Comparison of ENCODE assay signal across 8 cellular contexts in the genomic region with DNA sequence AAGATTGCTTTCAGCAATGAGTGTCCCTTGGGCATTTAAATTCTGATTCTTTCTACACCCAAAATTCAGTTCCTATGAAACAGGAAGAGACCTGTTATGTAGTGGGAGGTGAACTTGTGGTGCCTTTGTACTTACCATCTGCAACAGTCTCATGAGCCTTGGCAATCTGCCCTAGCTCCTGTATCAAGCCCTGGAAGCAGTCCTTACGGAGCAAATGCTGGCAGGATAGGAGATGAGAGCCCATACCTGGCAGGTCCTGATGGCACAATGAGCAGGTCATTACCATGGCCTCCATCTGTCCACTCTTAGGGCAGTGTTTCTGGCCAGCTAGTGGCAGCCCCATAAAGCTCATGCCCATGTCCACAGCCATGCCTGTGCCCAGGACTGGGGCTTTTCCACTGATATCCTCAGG. TPM values are rescaled to one million over a fixed set of nuclear protein-coding genes. Genes with fewer than 3 reads are reported as not detected.
DNase-seq lines count a peak whose midpoint lies in the region; ATAC-seq, FAIRE-seq and TF ChIP-seq lines count a peak whose summit lies in the region.
"Had no signal": no experiment of that assay in that cellular context is flagged by ENCODE, and none has a peak within 500 bp of the region (broad histone marks: within the 10 kb centered on the region; RNA-seq: fewer than 3 reads in every experiment).

No MANE protein-coding gene starts in this region.

- H3K4me1 Mint-ChIP-seq in T-helper 17 cell, result no peaks in the 10 kb centered on the region

- dilution Hi-C loops in keratinocyte (cut with MboI; ENCODE audit: extremely low pct_ligation_motif_present, low sequenced_read_pairs), result no loop called here

- FAIRE-seq in keratinocyte (lab: Jason Lieb, UNC), result no peak

- no peaks in the 10 kb centered on the region for H4K20me1 ChIP-seq in keratinocyte (ENCODE audit: control insufficient read depth, extremely low read depth, insufficient read depth, low read length)

- TF ChIP-seq CTCF in ascending aorta (IDR thresholded peaks at IDR 0.05) (no peak), keratinocyte (optimal IDR thresholded peaks at IDR 0.05 in 1 of 3, IDR thresholded peaks at IDR 0.05 in 1 of 3, conservative IDR thresholded peaks at IDR 0.05 in 1 of 3; ENCODE audit: extremely low read depth in 1 of 3, insufficient read depth in 2 of 3, low read length in 3 of 3) (no peak)

- peak; percentile 77 for DNase-seq in NCI-H1105 treated with DMSO at 0.1 percent for 48 hours (lab: John Stamatoyannopoulos, UW)
- DNase-seq in ascending aorta (ENCODE audit: low spot score in 2 of 2), result peak in 1 of 2 donors; percentile 71
- DNase-seq in keratinocyte (ENCODE audit: low read depth, low spot score), result no peak
- no peak for DNase-seq in Kasumi-1 (lab: John Stamatoyannopoulos, UW)
- DNase-seq in T-helper 17 cell, result no peak
- DNase-seq: stimulated activated naive CD4-positive, alpha-beta T cell treated with Interleukin-2 at 50 U/mL for 16 hours had no signal

- H3K4me1 ChIP-seq in ascending aorta, result peaks cover 5 to 13% of the 10 kb centered on the region in 2 donors
- H3K4me1 ChIP-seq in keratinocyte (ENCODE audit: control insufficient read depth, extremely low read depth, insufficient read depth, low read length), result peaks cover 21% of the 10 kb centered on the region

- ATAC-seq in HG02588 (IDR thresholded peaks at IDR 0.05; ENCODE audit: unreplicated experiment) (no peak), T-helper 17 cell (no peak)

- peaks cover 0 to 11% of the 10 kb centered on the region in 2 donors for H3K36me3 ChIP-seq in ascending aorta
- peaks cover 4 to 8% of the 10 kb centered on the region in 2 experiments for H3K36me3 ChIP-seq in keratinocyte (ENCODE audit: control insufficient read depth in 2 of 2, extremely low read depth in 1 of 2, insufficient read depth in 2 of 2, low read length in 2 of 2)

- intact Hi-C loops in ascending aorta (cut with DNase I), result no loop called here

- H3K27ac ChIP-seq in ascending aorta, result peak overlapping the region; percentile 86 to 88
- H3K27ac ChIP-seq in keratinocyte (ENCODE audit: control insufficient read depth, insufficient read depth, low read length), result peak overlapping the region; percentile 64
- H3K27ac ChIP-seq in temporal lobe (ENCODE audit: low read depth, low read length), result peak overlapping the region; percentile 79

- peaks cover 7% of the 10 kb centered on the region for H3K36me3 Mint-ChIP-seq in T-helper 17 cell (ENCODE audit: low read depth)

- H2AFZ ChIP-seq in keratinocyte (ENCODE audit: control insufficient read depth, low read length), result peak overlapping the region; percentile 52

- no peak overlapping the region for H3K27ac Mint-ChIP-seq in T-helper 17 cell

- no peak overlapping the region for H3K4me3 Mint-ChIP-seq in T-helper 17 cell

- no peaks in the 10 kb centered on the region for H3K9me3 ChIP-seq in ascending aorta
- no peaks in the 10 kb centered on the region for H3K9me3 ChIP-seq in keratinocyte (ENCODE audit: control insufficient read depth, low read depth, low read length)
- H3K9me3 ChIP-seq in T-helper 17 cell (ENCODE audit: control insufficient read depth, low read length, poor library complexity, severe bottlenecking), result no peaks in the 10 kb centered on the region

- peak overlapping the region; percentile 55 for H3K4me2 ChIP-seq in keratinocyte (ENCODE audit: control insufficient read depth, extremely low read depth, insufficient read depth, low read depth, low read length)

- H3K4me3 ChIP-seq in ascending aorta, result no peak overlapping the region
- no peak overlapping the region for H3K4me3 ChIP-seq in keratinocyte (ENCODE audit: control insufficient read depth in 2 of 3, extremely low read depth in 1 of 3, insufficient read depth in 2 of 3, low read depth in 1 of 3, low read length in 3 of 3)

- peak overlapping the region; percentile 49 for H3K9ac ChIP-seq in keratinocyte (ENCODE audit: control insufficient read depth, extremely low read depth, insufficient read depth, low read length)

- no peaks in the 10 kb centered on the region for H3K27me3 Mint-ChIP-seq in T-helper 17 cell

- H3K9me1 ChIP-seq in keratinocyte (ENCODE audit: control insufficient read depth, extremely low read depth, insufficient read depth, low read length), result no peaks in the 10 kb centered on the region

- H3K79me2 ChIP-seq in keratinocyte (ENCODE audit: control insufficient read depth, insufficient read depth, low read length), result no peaks in the 10 kb centered on the region

- H3K27me3 ChIP-seq in ascending aorta (no peaks in the 10 kb centered on the region), keratinocyte (ENCODE audit: control insufficient read depth, extremely low read depth, insufficient read depth, low read length) (no peaks in the 10 kb centered on the region)

RNA-seq across cellular contexts. Expression of a gene that starts 10.8 kb away (rescaled TPM):
- total RNA-seq in ascending aorta (3.9 TPM), temporal lobe (1.2 TPM), T-helper 17 cell (10 to 100 TPM; 20.0 to 23.5 TPM)
- 3.4 to 5.4 TPM (median 5.1 TPM) in 3 replicates for polyA plus RNA-seq in keratinocyte
- polyA plus RNA-seq in keratinocyte (2011; ENCODE audit: low read depth), result 9.0 TPM
- polyA plus RNA-seq in keratinocyte (2011; cell fraction: cytosol; rRNA removed), result 1.2 and 2.6 TPM in 2 replicates
- 23.5 and 30.4 TPM in 2 replicates for polyA plus RNA-seq in keratinocyte (2011; cell fraction: nucleus; rRNA removed)
- polyA plus RNA-seq in keratinocyte (2012; ENCODE audit: low replicate concordance), result 2.4 and 4.1 TPM in 2 replicates
- polyA minus RNA-seq in keratinocyte, result 5.9 to 16.1 TPM (median 8.5 TPM) in 3 replicates
- 2.5 TPM for polyA minus RNA-seq in keratinocyte (2011; cell fraction: cytosol; rRNA and poly(A)+ RNA removed)
- 15.6 and 30.3 TPM in 2 replicates for polyA minus RNA-seq in keratinocyte (2011; cell fraction: nucleus; rRNA and poly(A)+ RNA removed)

RNA-seq across cellular contexts. Expression of a gene that starts 10.9 kb away (rescaled TPM):
- total RNA-seq in ascending aorta (789 TPM), temporal lobe (526 TPM), T-helper 17 cell (1,000 to 10,000 TPM; 1,682 to 1,804 TPM)
- 1,089 to 1,483 TPM (median 1,450 TPM) in 3 replicates for polyA plus RNA-seq in keratinocyte
- 769 TPM for polyA plus RNA-seq in keratinocyte (2011; ENCODE audit: low read depth)
- 863 and 1,235 TPM in 2 replicates for polyA plus RNA-seq in keratinocyte (2011; cell fraction: cytosol; rRNA removed)
- polyA plus RNA-seq in keratinocyte (2011; cell fraction: nucleus; rRNA removed), result 267 and 297 TPM in 2 replicates
- 1,861 and 2,131 TPM in 2 replicates for polyA plus RNA-seq in keratinocyte (2012; ENCODE audit: low replicate concordance)
- 257 to 398 TPM (median 392 TPM) in 3 replicates for polyA minus RNA-seq in keratinocyte
- 683 TPM for polyA minus RNA-seq in keratinocyte (2011; cell fraction: cytosol; rRNA and poly(A)+ RNA removed)
- polyA minus RNA-seq in keratinocyte (2011; cell fraction: nucleus; rRNA and poly(A)+ RNA removed), result 94.8 and 128 TPM in 2 replicates
